Comparison of ENCODE assay signal across 18 cellular contexts in the genomic region with DNA sequence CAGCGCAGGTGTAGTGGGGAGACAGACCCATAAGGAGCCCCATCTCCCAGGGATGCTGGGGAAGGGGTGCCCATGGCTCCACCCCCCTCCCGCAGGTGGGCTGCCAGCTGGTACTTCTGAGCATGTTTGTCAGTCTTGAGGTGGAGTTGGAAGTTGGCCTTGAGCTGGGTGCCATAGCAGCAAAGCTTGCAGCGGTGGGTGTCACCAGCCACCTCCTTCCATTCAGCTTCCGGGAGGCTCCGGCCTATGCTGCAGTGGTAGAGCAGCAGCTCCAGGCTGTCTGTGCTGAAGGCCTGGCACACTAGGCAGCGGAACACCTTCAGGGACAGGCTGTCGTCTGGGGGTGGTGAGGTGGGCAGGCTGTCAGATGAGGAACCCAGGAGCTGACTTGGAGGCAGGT. TPM values are rescaled to one million over a fixed set of nuclear protein-coding genes. Genes with fewer than 3 reads are reported as not detected.
DNase-seq lines count a peak whose midpoint lies in the region; ATAC-seq and TF ChIP-seq lines count a peak whose summit lies in the region.
"Had no signal": no experiment of that assay in that cellular context is flagged by ENCODE, and none has a peak within 500 bp of the region (broad histone marks: within the 10 kb centered on the region; RNA-seq: fewer than 3 reads in every experiment).

No MANE protein-coding gene starts in this region.

- intact Hi-C loops in IMR-90 (cut with micrococcal nuclease) (no loop called here), esophagus squamous epithelium (cut with DNase I) (no loop called here)

- peak overlapping the region in 4 of 5 experiments; percentile 79 to 88 (median 84) for H3K27ac Mint-ChIP-seq in brain

- dilution Hi-C loops in IMR-90 (cut with HindIII; ENCODE audit: low sequenced_read_pairs, unreplicated experiment) = no loop called here

- H2BK120ac ChIP-seq in IMR-90 (ENCODE audit: low read depth, low read length) (no peak overlapping the region), trophoblast cell (ENCODE audit: insufficient read depth, low read length, poor library complexity) (no peak overlapping the region)

- in situ Hi-C loops in IMR-90 (cut with MboI; ENCODE audit: low sequenced_read_pairs) = no loop called here

- H3K27ac ChIP-seq in IMR-90 (ENCODE audit: insufficient read depth, low read length) (no peak overlapping the region), trophoblast cell (ENCODE audit: low read depth, low read length) (no peak overlapping the region), temporal lobe (ENCODE audit: low read depth, low read length) (peak overlapping the region; percentile 19), esophagus squamous epithelium (no peak overlapping the region)

- H3K18ac ChIP-seq in IMR-90 (ENCODE audit: low read depth, low read length) = no peak overlapping the region
- no peak overlapping the region for H3K18ac ChIP-seq in trophoblast cell (ENCODE audit: low read length)

- POLR2A ChIA-PET in IMR-90 (lab: Charles Lee; ENCODE audit: unreplicated experiment) = no interaction called here

- H3K27me3 ChIP-seq in IMR-90 (ENCODE audit: control insufficient read depth, insufficient read depth, low read length) = no peaks in the 10 kb centered on the region
- no peaks in the 10 kb centered on the region for H3K27me3 ChIP-seq in trophoblast cell (ENCODE audit: insufficient read depth, low read length)
- H3K27me3 ChIP-seq in esophagus squamous epithelium = no peaks in the 10 kb centered on the region

- peaks cover 34% of the 10 kb centered on the region for H3K36me3 Mint-ChIP-seq in brain
- H3K36me3 Mint-ChIP-seq: CD4-positive, alpha-beta memory T cell had no signal

- BruUV-seq in IMR-90 (replicated peaks; lab: Mats Ljungman, UMichigan) = no TSS peak

- DNase-seq in IMR-90 = no peak
- no peak for DNase-seq in trophoblast cell
- DNase-seq in esophagus squamous epithelium (lab: John Stamatoyannopoulos, UW) = no peak
- DNase-seq in epidermal melanocyte (ENCODE audit: insufficient read length, low spot score) = no peak
- DNase-seq: C1 segment of cervical spinal cord; Calu3; CD4-positive, alpha-beta memory T cell; COR-L47; DMS53; DMS79 treated with DMSO at 0.1 percent for 48 hours; H7; HCEC 1CT had no signal

- H3K9me1 ChIP-seq in IMR-90 (ENCODE audit: insufficient read depth, low read length) = no peaks in the 10 kb centered on the region

- H3K4me1 Mint-ChIP-seq in brain = peaks cover 30% of the 10 kb centered on the region
- H3K4me1 Mint-ChIP-seq: CD4-positive, alpha-beta memory T cell had no signal

- H2AK5ac ChIP-seq in IMR-90 (ENCODE audit: low read depth, low read length) (no peak overlapping the region), trophoblast cell (ENCODE audit: low read length) (no peak overlapping the region)

- H2BK15ac ChIP-seq in IMR-90 (ENCODE audit: low read depth, low read length) = no peak overlapping the region

- H3K9me3 ChIP-seq in IMR-90 (ENCODE audit: control insufficient read depth, insufficient read depth, low read length) (no peaks in the 10 kb centered on the region), trophoblast cell (ENCODE audit: insufficient read depth, low read depth, low read length) (no peaks in the 10 kb centered on the region), esophagus squamous epithelium (no peaks in the 10 kb centered on the region)

- H3K27me3 Mint-ChIP-seq in brain = peaks cover 3% of the 10 kb centered on the region
- H3K27me3 Mint-ChIP-seq: CD4-positive, alpha-beta memory T cell had no signal

- peak overlapping the region; percentile 53 for H2AK9ac ChIP-seq in IMR-90 (replicated peaks; ENCODE audit: low read depth, low read length, poor library complexity)

- CTCF ChIA-PET in IMR-90 (lab: Yijun Ruan, JAX) = no interaction called here

- no peak for ATAC-seq in IMR-90 (ENCODE audit: low read depth)
- no peak for ATAC-seq in HG02571 (IDR thresholded peaks at IDR 0.05; ENCODE audit: unreplicated experiment)

- H3K4me2 ChIP-seq in IMR-90 (ENCODE audit: low read depth, low read length) = no peak overlapping the region
- H3K4me2 ChIP-seq in trophoblast cell (ENCODE audit: low read length) = no peak overlapping the region

- 41% methylated on average over 3 of the region's 7 CpGs; no CpG with 5 or more reads in 1 of the 2 experiments for WGBS in IMR-90 (ENCODE audit: extremely low coverage in 2 of 2, insufficient read length in 1 of 2), 2 experiments
- no CpG with 5 or more reads among the region's 7 CpGs for WGBS in trophoblast cell (ENCODE audit: extremely low coverage, insufficient coverage, insufficient read length)
- 83 to 100% methylated on average over 1 to 4 of the region's 7 CpGs for WGBS in esophagus squamous epithelium, 2 donors

- H3K23ac ChIP-seq in IMR-90 (ENCODE audit: low read depth, low read length) (no peak overlapping the region), trophoblast cell (ENCODE audit: low read length) (no peak overlapping the region)

- H4K5ac ChIP-seq in IMR-90 (ENCODE audit: low read depth, low read length) = no peak overlapping the region

- H3K79me1 ChIP-seq in IMR-90 (ENCODE audit: low read depth in 1 of 2, low read length in 2 of 2) (no peaks in the 10 kb centered on the region), trophoblast cell (ENCODE audit: low read length) (no peaks in the 10 kb centered on the region)

- H2BK5ac ChIP-seq in IMR-90 (ENCODE audit: low read depth, low read length, poor library complexity, severe bottlenecking) (no peak overlapping the region), trophoblast cell (ENCODE audit: low read depth, low read length, poor library complexity) (no peak overlapping the region)

- H2BK20ac ChIP-seq in IMR-90 (ENCODE audit: low read depth, low read length) = no peak overlapping the region

- H3K4me3 ChIP-seq in IMR-90 (ENCODE audit: insufficient read depth, low read depth, low read length) (no peak overlapping the region), trophoblast cell (ENCODE audit: low read depth, low read length) (no peak overlapping the region), esophagus squamous epithelium (no peak overlapping the region)

- H3K36me3 ChIP-seq in IMR-90 (ENCODE audit: control insufficient read depth, insufficient read depth, low read length) (no peaks in the 10 kb centered on the region), trophoblast cell (ENCODE audit: control insufficient read depth in 1 of 2, insufficient read depth in 2 of 2, low read length in 2 of 2) (no peaks in the 10 kb centered on the region), esophagus squamous epithelium (no peaks in the 10 kb centered on the region)

- H3K9me3 Mint-ChIP-seq in brain = no peaks in the 10 kb centered on the region

- H2BK12ac ChIP-seq in trophoblast cell (ENCODE audit: low read length) = no peak overlapping the region

- TF ChIP-seq CTCF in IMR-90 (conservative IDR thresholded peaks at IDR 0.05; ENCODE audit: low read depth, low read length) = no peak
- no peak for TF ChIP-seq CTCF in brain (conservative IDR thresholded peaks at IDR 0.05)
- no peak for TF ChIP-seq CTCF in esophagus squamous epithelium (IDR thresholded peaks at IDR 0.05)

- H3K4me1 ChIP-seq in IMR-90 (ENCODE audit: control insufficient read depth, insufficient read depth, low read length) (no peaks in the 10 kb centered on the region), trophoblast cell (ENCODE audit: control insufficient read depth in 1 of 2, insufficient read depth in 2 of 2, low read length in 2 of 2) (peaks cover 0 to 3% of the 10 kb centered on the region in 2 experiments), esophagus squamous epithelium (no peaks in the 10 kb centered on the region)

- H2AFZ ChIP-seq in IMR-90 (replicated peaks; ENCODE audit: low read length, poor library complexity) (no peak overlapping the region), trophoblast cell (ENCODE audit: insufficient read depth, low read length, poor library complexity) (no peak overlapping the region)

- H3K79me2 ChIP-seq in trophoblast cell (ENCODE audit: control insufficient read depth, insufficient read depth, low read length, poor library complexity) = no peaks in the 10 kb centered on the region

- TF ChIP-seq RAD21 in IMR-90 (IDR thresholded peaks at IDR 0.05; ENCODE audit: low read length) = no peak

- no peak overlapping the region for H3K4me3 Mint-ChIP-seq in brain
- H3K4me3 Mint-ChIP-seq: CD4-positive, alpha-beta memory T cell had no signal

- no peak overlapping the region for H3K9ac ChIP-seq in IMR-90 (ENCODE audit: low read depth, low read length)
- peak overlapping the region; percentile 19 for H3K9ac ChIP-seq in trophoblast cell (ENCODE audit: low read length)

- no peak for TF ChIP-seq POLR2A in IMR-90 (IDR thresholded peaks at IDR 0.05; ENCODE audit: low read depth, low read length)
- TF ChIP-seq POLR2A in esophagus squamous epithelium (IDR thresholded peaks at IDR 0.05) = no peak

- H3K14ac ChIP-seq in IMR-90 (replicated peaks; ENCODE audit: low read depth, low read length) = no peak overlapping the region
- no peak overlapping the region for H3K14ac ChIP-seq in trophoblast cell (ENCODE audit: low read length)

- no peak overlapping the region for H3K4ac ChIP-seq in IMR-90 (ENCODE audit: low read depth, low read length)
- no peak overlapping the region for H3K4ac ChIP-seq in trophoblast cell (ENCODE audit: low read depth, low read length)

- H4K8ac ChIP-seq in IMR-90 (ENCODE audit: low read depth in 2 of 2, low read length in 2 of 2) (no peak overlapping the region), trophoblast cell (ENCODE audit: low read depth, low read length) (no peak overlapping the region)

- H4K12ac ChIP-seq in trophoblast cell (ENCODE audit: low read depth, low read length) = no peak overlapping the region

- no peaks in the 10 kb centered on the region; the same call in 1 of the 2 replicates for H4K20me1 ChIP-seq in IMR-90 (ENCODE audit: insufficient read depth, low read length)

- H3K56ac ChIP-seq in IMR-90 (ENCODE audit: extremely low read depth, insufficient read depth, low read length) = no peak overlapping the region

- H4K91ac ChIP-seq in IMR-90 (ENCODE audit: insufficient read depth, low read depth, low read length) = no peak overlapping the region
- H4K91ac ChIP-seq in trophoblast cell (ENCODE audit: low read depth, low read length) = no peak overlapping the region

RNA-seq across cellular contexts. Expression of gene ZFHX2, which starts 18.9 kb away (rescaled TPM):
- total RNA-seq in IMR-90 (2012; rRNA removed) (under 0.01 and 0.18 TPM in 2 replicates), temporal lobe (1.5 TPM), esophagus squamous epithelium (under 1 TPM; under 0.01 to 0.42 (median 0.20) TPM)
- polyA plus RNA-seq in IMR-90 (2012; rRNA removed) (0.53 and 0.67 TPM in 2 replicates), brain (ENCODE audit: insufficient read depth, low read depth, low replicate concordance) (6.5 TPM)
- 0.19 and 0.24 TPM in 2 replicates for polyA plus RNA-seq in IMR-90 (2012; cell fraction: cytosol; rRNA removed)
- polyA plus RNA-seq in IMR-90 (2012; cell fraction: nucleus; rRNA removed; ENCODE audit: low replicate concordance) = 0.44 and 0.90 TPM in 2 replicates
- polyA plus RNA-seq in trophoblast cell (2013) = 1.1 and 1.2 TPM in 2 replicates
- polyA plus RNA-seq: CD4-positive, alpha-beta memory T cell had no signal

RNA-seq across cellular contexts. Expression of gene THTPA, which starts 23.4 kb away (rescaled TPM):
- total RNA-seq in IMR-90 (2012; rRNA removed) (5.0 and 5.8 TPM in 2 replicates), temporal lobe (16.7 TPM), esophagus squamous epithelium (10 to 100 TPM in 3 of 4 donors, 1 to 10 TPM in 1; 8.1 to 15.1 (median 13.8) TPM)
- polyA plus RNA-seq in IMR-90 (2012; rRNA removed) (8.6 and 9.2 TPM in 2 replicates), brain (ENCODE audit: insufficient read depth, low read depth, low replicate concordance) (48.6 TPM)
- polyA plus RNA-seq in IMR-90 (2012; cell fraction: cytosol; rRNA removed) = 9.5 and 10.3 TPM in 2 replicates
- 20.1 and 27.8 TPM in 2 replicates for polyA plus RNA-seq in IMR-90 (2012; cell fraction: nucleus; rRNA removed; ENCODE audit: low replicate concordance)
- 2.4 and 2.5 TPM in 2 replicates for polyA plus RNA-seq in trophoblast cell (2013)

RNA-seq across cellular contexts. Expression of gene AP1G2, which starts 34.9 kb away (rescaled TPM):
- total RNA-seq in IMR-90 (2012; rRNA removed) (2.2 and 2.9 TPM in 2 replicates), temporal lobe (10.6 TPM), esophagus squamous epithelium (100 to 1,000 TPM in 1 of 4 donors, 10 to 100 TPM in 3; 58.0 to 116 (median 68.6) TPM)
- polyA plus RNA-seq in IMR-90 (2012; rRNA removed) (19.2 and 19.7 TPM in 2 replicates), brain (ENCODE audit: insufficient read depth, low read depth, low replicate concordance) (28.9 TPM)
- polyA plus RNA-seq in IMR-90 (2012; cell fraction: cytosol; rRNA removed) = 4.7 and 6.1 TPM in 2 replicates
- 148 and 262 TPM in 2 replicates for polyA plus RNA-seq in IMR-90 (2012; cell fraction: nucleus; rRNA removed; ENCODE audit: low replicate concordance)
- polyA plus RNA-seq in trophoblast cell (2013) = 91.9 and 92.6 TPM in 2 replicates

RNA-seq across cellular contexts. Expression of gene JPH4, which starts 45.9 kb away (rescaled TPM):
- total RNA-seq in IMR-90 (2012; rRNA removed) (not detected in 2 replicates), temporal lobe (40.1 TPM), esophagus squamous epithelium (1 to 10 TPM in 1 of 4 donors, under 1 TPM in 1, not detected in 2; 0.21 to 2.7 TPM)
- polyA plus RNA-seq in IMR-90 (2012; rRNA removed) (not detected in 2 replicates), brain (ENCODE audit: insufficient read depth, low read depth, low replicate concordance) (39.2 TPM)
- not detected in 2 replicates for polyA plus RNA-seq in IMR-90 (2012; cell fraction: cytosol; rRNA removed)
- not detected in 2 replicates for polyA plus RNA-seq in IMR-90 (2012; cell fraction: nucleus; rRNA removed; ENCODE audit: low replicate concordance)
- 0.03 TPM in 1 of 2 replicates, not detected in the other for polyA plus RNA-seq in trophoblast cell (2013)
- total RNA-seq: A172; A673; Calu3; CD4-positive, alpha-beta memory T cell had no signal
- polyA plus RNA-seq: BJ had no signal
